ENCODE assay signal across 12 cellular contexts in the genomic region with DNA sequence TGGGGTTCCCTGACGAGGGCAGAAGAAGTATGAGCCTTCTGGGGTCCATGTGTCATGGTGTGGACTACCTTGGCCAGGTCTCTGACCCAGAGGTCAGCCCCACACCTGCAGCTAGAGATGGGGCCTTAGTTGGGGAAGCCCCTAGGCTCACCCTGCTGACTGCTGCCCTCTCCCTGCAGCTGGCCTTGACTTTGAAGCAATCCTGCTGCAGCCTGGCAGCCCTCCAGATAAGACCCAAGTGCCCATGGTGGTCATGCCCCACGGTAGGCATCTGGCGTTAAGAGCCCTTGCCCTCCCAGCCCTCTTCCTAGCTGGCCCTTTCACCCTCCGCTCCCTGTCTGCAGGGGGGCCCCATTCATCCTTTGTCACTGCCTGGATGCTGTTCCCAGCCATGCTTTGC. TPM values are rescaled to one million over a fixed set of nuclear protein-coding genes. Genes with fewer than 3 reads are reported as not detected.
"Had no signal": no experiment of that assay in that cellular context is flagged by ENCODE, and none has a peak within 500 bp of the region (broad histone marks: within the 10 kb centered on the region; RNA-seq: fewer than 3 reads in every experiment).

No MANE protein-coding gene starts in this region.

- H3K27ac ChIP-seq: GM23248 had no signal

- DNase-seq: GOT3, H7, H9, HCEC 1CT, HFFc6 had no signal

- H2AFZ ChIP-seq: GM23248, GM23338 had no signal

- H3K9me3 ChIP-seq: HAP-1 had no signal

- H3K4me2 ChIP-seq: GM23338 had no signal

- H3K4me1 ChIP-seq: HAP-1 had no signal

- H3K9ac ChIP-seq: GM23248 had no signal

- ATAC-seq: GM23338, HCT116 had no signal

- H3K4me3 ChIP-seq: GM23248, GM23338, HAP-1 had no signal

- FAIRE-seq: H1, H54 had no signal

RNA-seq across cellular contexts. Expression of gene AMIGO3, which starts 37.9 kb away (rescaled TPM):
- total RNA-seq: GM23248, H4 had no signal
